In the genomic region with DNA sequence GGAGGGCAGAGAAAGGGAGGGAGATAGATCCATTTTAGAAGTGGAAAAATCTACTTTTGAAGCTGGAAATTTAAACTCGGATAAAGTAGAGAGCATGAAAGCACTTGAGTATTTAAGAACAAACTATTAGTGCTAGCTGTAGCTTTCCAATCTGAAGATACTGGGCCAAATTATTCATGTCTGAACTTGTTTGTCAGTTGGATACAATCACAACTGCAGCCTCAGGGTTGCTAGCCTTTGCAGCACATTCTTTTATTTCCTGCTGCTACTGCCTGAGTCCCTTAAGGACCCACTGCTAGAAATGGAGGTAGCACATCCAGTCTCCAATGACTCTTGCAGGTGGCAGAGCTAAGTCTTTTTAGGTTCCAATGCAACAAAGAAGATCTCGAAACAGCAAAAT, we compare ENCODE assay signal across 21 cellular contexts. TPM values are rescaled to one million over a fixed set of nuclear protein-coding genes. Genes with fewer than 3 reads are reported as not detected.
A peak's percentile ranks its signal among the peaks of the same experiment; 100 is the strongest.
DNase-seq lines count a peak whose midpoint lies in the region; ATAC-seq, FAIRE-seq and TF ChIP-seq lines count a peak whose summit lies in the region.
"Had no signal": no experiment of that assay in that cellular context is flagged by ENCODE, and none has a peak within 500 bp of the region (broad histone marks: within the 10 kb centered on the region; RNA-seq: fewer than 3 reads in every experiment).

No MANE protein-coding gene starts in this region.

- TF ChIP-seq CTCF in endothelial cell of umbilical vein (IDR thresholded peaks at IDR 0.05; ENCODE audit: extremely low read depth in 1 of 2, insufficient read depth in 1 of 2, low read depth in 1 of 2, low read length in 2 of 2) (no peak), colonic mucosa (IDR thresholded peaks at IDR 0.05) (no peak), nephron progenitor cell (IDR thresholded peaks at IDR 0.05) (no peak)

- FAIRE-seq in endothelial cell of umbilical vein (lab: Jason Lieb, UNC): no peak

- dilution Hi-C loops in endothelial cell of umbilical vein (cut with MboI; ENCODE audit: extremely low pct_ligation_motif_present, low sequenced_read_pairs): no loop called here

- no peak for TF ChIP-seq POLR2A in endothelial cell of umbilical vein (IDR thresholded peaks at IDR 0.05; ENCODE audit: low read depth, low read length)

- no peak overlapping the region for H3K4me2 ChIP-seq in endothelial cell of umbilical vein (ENCODE audit: insufficient read depth, low read length)

- peaks cover 0 to 3% of the 10 kb centered on the region in 2 experiments for H3K27me3 ChIP-seq in endothelial cell of umbilical vein (ENCODE audit: control insufficient read depth in 2 of 2, insufficient read depth in 2 of 2, low read length in 2 of 2)
- no peaks in the 10 kb centered on the region for H3K27me3 ChIP-seq in colonic mucosa
- H3K27me3 ChIP-seq: dorsolateral prefrontal cortex, left lung, uterus had no signal

- H3K27ac ChIP-seq in endothelial cell of umbilical vein (ENCODE audit: insufficient read depth, low read depth, low read length): no peak overlapping the region
- H3K27ac ChIP-seq in colonic mucosa: no peak overlapping the region
- H3K27ac ChIP-seq: dorsolateral prefrontal cortex, left lung, SK-N-MC, uterus had no signal

- no peak for ATAC-seq in activated T-cell treated with anti-CD3 and anti-CD28 coated beads, Interleukin-2, amount 50 U/mL, for 4 hours
- ATAC-seq: left lung, mucosa of descending colon had no signal

- no peaks in the 10 kb centered on the region for H3K9me1 ChIP-seq in endothelial cell of umbilical vein (replicated peaks; ENCODE audit: control insufficient read depth, extremely low read depth, insufficient read depth, low read length)

- H3K27me3 Mint-ChIP-seq in activated naive CD4-positive, alpha-beta T cell treated with anti-CD3 and anti-CD28 coated beads, Interleukin-2, amount 50 U/mL, for 24 hours: peaks cover 3% of the 10 kb centered on the region
- peaks cover 8% of the 10 kb centered on the region for H3K27me3 Mint-ChIP-seq in nephron progenitor cell (ENCODE audit: low read depth, poor library complexity)
- no peaks in the 10 kb centered on the region for H3K27me3 Mint-ChIP-seq in activated T-cell treated with anti-CD3 and anti-CD28 coated beads, Interleukin-2, amount 50 U/mL, for 4 hours (ENCODE audit: low read depth)

- DNase-seq in activated naive CD4-positive, alpha-beta T cell treated with anti-CD3 and anti-CD28 coated beads, Interleukin-2, amount 50 U/mL, for 16 hours: no peak
- DNase-seq in NCI-H69 (lab: John Stamatoyannopoulos, UW) (peak; percentile 89), endothelial cell of umbilical vein (ENCODE audit: low read depth, low spot score) (peak; percentile 23), colonic mucosa (no peak), nephron progenitor cell (no peak), AML-193 (lab: John Stamatoyannopoulos, UW) (no peak)
- no peak for DNase-seq in activated T-cell treated with anti-CD3 and anti-CD28 coated beads, Interleukin-2, amount 50 U/mL, for 4 hours
- DNase-seq: activated CD4-positive, alpha-beta T cell treated with anti-CD3 and anti-CD28 coated beads for 1 hour; activated naive CD8-positive, alpha-beta T cell treated with anti-CD3 and anti-CD28 coated beads, Interleukin-2, amount 10 ng/mL, durations not matched to agents 7 days and 5 days; CD4-positive, CD25-positive, alpha-beta regulatory T cell; DND-41; dorsolateral prefrontal cortex; erythroblast; HCEC 1CT; left lung; mucosa of descending colon; NCI-H187 treated with DMSO at 0.1 percent for 48 hours; uterus had no signal

- no peaks in the 10 kb centered on the region for H3K79me2 ChIP-seq in endothelial cell of umbilical vein (ENCODE audit: control insufficient read depth, insufficient read depth, low read length)

- BruUV-seq in endothelial cell of umbilical vein (replicated peaks; lab: Mats Ljungman, UMichigan): no TSS peak

- POLR2A ChIA-PET in endothelial cell of umbilical vein (lab: Charles Lee): no interaction called here

- peaks cover 10% of the 10 kb centered on the region for H3K4me1 ChIP-seq in endothelial cell of umbilical vein (ENCODE audit: control insufficient read depth, extremely low read depth, insufficient read depth, low read length)
- no peaks in the 10 kb centered on the region for H3K4me1 ChIP-seq in colonic mucosa
- H3K4me1 ChIP-seq: uterus had no signal

- H3K4me1 Mint-ChIP-seq in activated naive CD4-positive, alpha-beta T cell treated with anti-CD3 and anti-CD28 coated beads, Interleukin-2, amount 50 U/mL, for 24 hours: no peaks in the 10 kb centered on the region
- peaks cover 17% of the 10 kb centered on the region for H3K4me1 Mint-ChIP-seq in nephron progenitor cell
- H3K4me1 Mint-ChIP-seq in activated T-cell treated with anti-CD3 and anti-CD28 coated beads, Interleukin-2, amount 50 U/mL, for 4 hours (ENCODE audit: low read depth): peaks cover 3% of the 10 kb centered on the region
- H3K4me1 Mint-ChIP-seq: activated naive CD8-positive, alpha-beta T cell treated with anti-CD3 and anti-CD28 coated beads, Interleukin-2, amount 10 ng/mL, durations not matched to agents 7 days and 5 days; CD4-positive, CD25-positive, alpha-beta regulatory T cell had no signal

- H4K20me1 ChIP-seq in endothelial cell of umbilical vein (replicated peaks; ENCODE audit: control insufficient read depth, extremely low read depth, insufficient read depth, low read length): no peaks in the 10 kb centered on the region

- no peaks in the 10 kb centered on the region for H3K36me3 ChIP-seq in endothelial cell of umbilical vein (ENCODE audit: control insufficient read depth in 2 of 2, extremely low read depth in 1 of 2, insufficient read depth in 2 of 2, low read length in 2 of 2)
- no peaks in the 10 kb centered on the region for H3K36me3 ChIP-seq in colonic mucosa
- H3K36me3 ChIP-seq: left lung, uterus had no signal

- H3K9ac ChIP-seq in endothelial cell of umbilical vein (replicated peaks; ENCODE audit: extremely low read depth, insufficient read depth, low read length): no peak overlapping the region
- no peak overlapping the region for H3K9ac ChIP-seq in colonic mucosa (ENCODE audit: low read depth in 2 of 2, low read length in 2 of 2)

- H3K36me3 Mint-ChIP-seq in activated naive CD4-positive, alpha-beta T cell treated with anti-CD3 and anti-CD28 coated beads, Interleukin-2, amount 50 U/mL, for 24 hours: no peaks in the 10 kb centered on the region
- H3K36me3 Mint-ChIP-seq in nephron progenitor cell (ENCODE audit: low read depth): no peaks in the 10 kb centered on the region
- H3K36me3 Mint-ChIP-seq in activated T-cell treated with anti-CD3 and anti-CD28 coated beads, Interleukin-2, amount 50 U/mL, for 4 hours (ENCODE audit: insufficient read depth): no peaks in the 10 kb centered on the region
- H3K36me3 Mint-ChIP-seq: activated naive CD8-positive, alpha-beta T cell treated with anti-CD3 and anti-CD28 coated beads, Interleukin-2, amount 10 ng/mL, durations not matched to agents 7 days and 5 days; CD4-positive, CD25-positive, alpha-beta regulatory T cell had no signal

- H3K27ac Mint-ChIP-seq in activated naive CD4-positive, alpha-beta T cell treated with anti-CD3 and anti-CD28 coated beads, Interleukin-2, amount 50 U/mL, for 24 hours: peak overlapping the region; percentile 41
- no peak overlapping the region for H3K27ac Mint-ChIP-seq in nephron progenitor cell
- H3K27ac Mint-ChIP-seq: activated naive CD8-positive, alpha-beta T cell treated with anti-CD3 and anti-CD28 coated beads, Interleukin-2, amount 10 ng/mL, durations not matched to agents 7 days and 5 days; activated T-helper 1 cell treated with anti-CD3 and anti-CD28 coated beads, Interleukin-12 subunit alpha, Interleukin-12 subunit beta, Interleukin-2, Interleukin-4 antibody, amounts not matched to agents 30 ng/mL and 10 ng/mL and 1 ng/mL, durations not matched to agents 14 hours and 24 hours and 36 hours; CD4-positive, CD25-positive, alpha-beta regulatory T cell had no signal

- CTCF ChIA-PET in endothelial cell of umbilical vein (lab: Charles Lee): no interaction called here

- H3K4me3 Mint-ChIP-seq in activated naive CD4-positive, alpha-beta T cell treated with anti-CD3 and anti-CD28 coated beads, Interleukin-2, amount 50 U/mL, for 24 hours: no peak overlapping the region
- no peak overlapping the region for H3K4me3 Mint-ChIP-seq in nephron progenitor cell
- H3K4me3 Mint-ChIP-seq in activated T-cell treated with anti-CD3 and anti-CD28 coated beads, Interleukin-2, amount 50 U/mL, for 4 hours: no peak overlapping the region
- H3K4me3 Mint-ChIP-seq: activated naive CD8-positive, alpha-beta T cell treated with anti-CD3 and anti-CD28 coated beads, Interleukin-2, amount 10 ng/mL, durations not matched to agents 7 days and 5 days; activated T-helper 1 cell treated with anti-CD3 and anti-CD28 coated beads, Interleukin-12 subunit alpha, Interleukin-12 subunit beta, Interleukin-2, Interleukin-4 antibody, amounts not matched to agents 30 ng/mL and 10 ng/mL and 1 ng/mL, durations not matched to agents 14 hours and 24 hours and 36 hours; CD4-positive, CD25-positive, alpha-beta regulatory T cell had no signal

- H3K9me3 Mint-ChIP-seq in activated naive CD4-positive, alpha-beta T cell treated with anti-CD3 and anti-CD28 coated beads, Interleukin-2, amount 50 U/mL, for 24 hours: no peaks in the 10 kb centered on the region
- peaks cover 3% of the 10 kb centered on the region for H3K9me3 Mint-ChIP-seq in nephron progenitor cell
- no peaks in the 10 kb centered on the region for H3K9me3 Mint-ChIP-seq in activated T-cell treated with anti-CD3 and anti-CD28 coated beads, Interleukin-2, amount 50 U/mL, for 4 hours
- H3K9me3 Mint-ChIP-seq: activated naive CD8-positive, alpha-beta T cell treated with anti-CD3 and anti-CD28 coated beads, Interleukin-2, amount 10 ng/mL, durations not matched to agents 7 days and 5 days; activated T-helper 1 cell treated with anti-CD3 and anti-CD28 coated beads, Interleukin-12 subunit alpha, Interleukin-12 subunit beta, Interleukin-2, Interleukin-4 antibody, amounts not matched to agents 30 ng/mL and 10 ng/mL and 1 ng/mL, durations not matched to agents 14 hours and 24 hours and 36 hours had no signal

- H3K4me3 ChIP-seq in endothelial cell of umbilical vein (replicated peaks in 1 of 3; ENCODE audit: insufficient read depth in 1 of 3, low read depth in 1 of 3, low read length in 3 of 3): no peak overlapping the region
- no peak overlapping the region for H3K4me3 ChIP-seq in colonic mucosa
- H3K4me3 ChIP-seq: dorsolateral prefrontal cortex, left lung, mucosa of descending colon, SK-N-MC, uterus had no signal

- H3K9me3 ChIP-seq in endothelial cell of umbilical vein (replicated peaks; ENCODE audit: control insufficient read depth, insufficient read depth, low read length) (no peaks in the 10 kb centered on the region), colonic mucosa (no peaks in the 10 kb centered on the region)
- H3K9me3 ChIP-seq: left lung, mucosa of descending colon, uterus had no signal

- intact Hi-C loops in endothelial cell of umbilical vein (cut with micrococcal nuclease) (no loop called here), colonic mucosa (cut with DNase I) (no loop called here)

- no peak overlapping the region for H2AFZ ChIP-seq in endothelial cell of umbilical vein (ENCODE audit: low read depth, low read length)

RNA-seq across cellular contexts. Expression of a gene that starts 8.3 kb away (rescaled TPM):
- total RNA-seq in endothelial cell of umbilical vein: 34.4 and 36.1 TPM in 2 replicates
- polyA plus RNA-seq in endothelial cell of umbilical vein: 12.4 and 13.2 TPM in 2 replicates
- 15.2 and 16.0 TPM in 2 replicates for polyA plus RNA-seq in endothelial cell of umbilical vein (2011; cell fraction: cytosol; rRNA removed)
- 33.9 and 37.1 TPM in 2 replicates for polyA plus RNA-seq in endothelial cell of umbilical vein (2011; cell fraction: nucleus; rRNA removed)
- 14.3 and 26.4 TPM in 2 replicates for polyA plus RNA-seq in endothelial cell of umbilical vein (2012)
- polyA minus RNA-seq in endothelial cell of umbilical vein: 23.5 and 28.2 TPM in 2 replicates
- polyA minus RNA-seq in endothelial cell of umbilical vein (2011; cell fraction: cytosol; rRNA and poly(A)+ RNA removed): 21.8 TPM
- 29.1 and 38.5 TPM in 2 replicates for polyA minus RNA-seq in endothelial cell of umbilical vein (2011; cell fraction: nucleus; rRNA and poly(A)+ RNA removed)
- 10 to 100 TPM; 36.4 to 45.2 TPM for total RNA-seq in colonic mucosa
- total RNA-seq in activated T-cell treated with anti-CD3 and anti-CD28 coated beads, Interleukin-2, amount 50 U/mL, for 4 hours: 10 to 100 TPM; 18.0 to 19.0 (median 18.3) TPM

Comparison
In these comparisons a context has a peak if more than half of its experiments do, and no peak if none do; other contexts are left out.
1. DNase-seq: peak in NCI-H69 (single experiment) and endothelial cell of umbilical vein (single experiment); none in activated naive CD4-positive, alpha-beta T cell treated with anti-CD3 and anti-CD28 coated beads, Interleukin-2, amount 50 U/mL, for 16 hours (single experiment), colonic mucosa (single experiment), nephron progenitor cell (single experiment), AML-193 (0 of 2) and activated T-cell treated with anti-CD3 and anti-CD28 coated beads, Interleukin-2, amount 50 U/mL, for 4 hours (single experiment).